ENCODE assay signal across 8 cellular contexts in genomic region chr22:38655532-38656255, GRCh38.
A peak's percentile ranks its signal among the peaks of the same experiment; 100 is the strongest.
DNase-seq lines count a peak whose midpoint lies in the region; ATAC-seq and TF ChIP-seq lines count a peak whose summit lies in the region.

No MANE protein-coding gene starts in this region.

- H3K4me1 Mint-ChIP-seq in stimulated activated effector memory CD8-positive, alpha-beta T cell treated with anti-CD3 and anti-CD28 coated beads, Interleukin-12 subunit alpha, Interleukin-12 subunit beta, amount 100 ng/mL, for 72 hours = peaks cover 7% of the 10 kb centered on the region

- no peak for TF ChIP-seq CTCF in GM12865 (IDR thresholded peaks at IDR 0.05; ENCODE audit: insufficient read depth, low read depth, low read length, missing control alignments)
- TF ChIP-seq CTCF in GM10248 (IDR thresholded peaks at IDR 0.05; ENCODE audit: control extremely low read depth, extremely low read depth, low read depth, missing control alignments) = no peak

- H3K4me3 Mint-ChIP-seq in stimulated activated effector memory CD8-positive, alpha-beta T cell treated with anti-CD3 and anti-CD28 coated beads, Interleukin-12 subunit alpha, Interleukin-12 subunit beta, amount 100 ng/mL, for 72 hours = peak overlapping the region; percentile 87

- ATAC-seq in stimulated activated effector memory CD8-positive, alpha-beta T cell treated with anti-CD3 and anti-CD28 coated beads, Interleukin-12 subunit alpha, Interleukin-12 subunit beta, amount 100 ng/mL, for 72 hours = no peak
- ATAC-seq in GM19467 (IDR thresholded peaks at IDR 0.05; ENCODE audit: unreplicated experiment) = no peak

- no peaks in the 10 kb centered on the region for H3K36me3 ChIP-seq in iPS-18a (ENCODE audit: control insufficient read depth, low read depth, low read length)

- no peaks in the 10 kb centered on the region for H3K36me3 Mint-ChIP-seq in stimulated activated effector memory CD8-positive, alpha-beta T cell treated with anti-CD3 and anti-CD28 coated beads, Interleukin-12 subunit alpha, Interleukin-12 subunit beta, amount 100 ng/mL, for 72 hours

- no peak for DNase-seq in GM12865 (ENCODE audit: low read depth)
- peak; percentile 2 for DNase-seq in LoVo (ENCODE audit: low spot score)
- no peak for DNase-seq in stimulated activated effector memory CD8-positive, alpha-beta T cell treated with anti-CD3 and anti-CD28 coated beads, Interleukin-12 subunit alpha, Interleukin-12 subunit beta, amount 100 ng/mL, for 72 hours (ENCODE audit: low spot score in 2 of 2)
- DNase-seq in HK-2 (ENCODE audit: unreplicated experiment) = no peak
- no peak for DNase-seq in GM10248 (ENCODE audit: extremely low spot score)

- no peaks in the 10 kb centered on the region for H3K27me3 ChIP-seq in iPS-18a (ENCODE audit: control insufficient read depth, insufficient read depth, low read length)

- H3K4me3 ChIP-seq in GM12865 (ENCODE audit: low read depth, low read length) (peak overlapping the region; percentile 80), iPS-18a (ENCODE audit: low read length) (peak overlapping the region; percentile 85)

- H3K27ac ChIP-seq in angular gyrus (ENCODE audit: low read depth, low read length) = peak overlapping the region; percentile 100
- peak overlapping the region; percentile 99 for H3K27ac ChIP-seq in iPS-18a (ENCODE audit: low read length)

- peaks cover 8% of the 10 kb centered on the region for H3K4me1 ChIP-seq in iPS-18a (ENCODE audit: control insufficient read depth, low read depth, low read length)

- CTCF ChIA-PET in GM10248 (lab: Yijun Ruan, JAX) = no interaction called here

- H3K9me3 ChIP-seq in iPS-18a (ENCODE audit: control insufficient read depth, low read depth, low read length) = no peaks in the 10 kb centered on the region

- peak overlapping the region; percentile 94 for H3K9ac ChIP-seq in iPS-18a (ENCODE audit: low read length)

- no peaks in the 10 kb centered on the region for H3K9me3 Mint-ChIP-seq in stimulated activated effector memory CD8-positive, alpha-beta T cell treated with anti-CD3 and anti-CD28 coated beads, Interleukin-12 subunit alpha, Interleukin-12 subunit beta, amount 100 ng/mL, for 72 hours

- H3K27ac Mint-ChIP-seq in stimulated activated effector memory CD8-positive, alpha-beta T cell treated with anti-CD3 and anti-CD28 coated beads, Interleukin-12 subunit alpha, Interleukin-12 subunit beta, amount 100 ng/mL, for 72 hours = peak overlapping the region; percentile 99

- POLR2A ChIA-PET in GM10248 (lab: Yijun Ruan, JAX) = no interaction called here
